ENCODE assay signal across 8 cellular contexts in the genomic region with DNA sequence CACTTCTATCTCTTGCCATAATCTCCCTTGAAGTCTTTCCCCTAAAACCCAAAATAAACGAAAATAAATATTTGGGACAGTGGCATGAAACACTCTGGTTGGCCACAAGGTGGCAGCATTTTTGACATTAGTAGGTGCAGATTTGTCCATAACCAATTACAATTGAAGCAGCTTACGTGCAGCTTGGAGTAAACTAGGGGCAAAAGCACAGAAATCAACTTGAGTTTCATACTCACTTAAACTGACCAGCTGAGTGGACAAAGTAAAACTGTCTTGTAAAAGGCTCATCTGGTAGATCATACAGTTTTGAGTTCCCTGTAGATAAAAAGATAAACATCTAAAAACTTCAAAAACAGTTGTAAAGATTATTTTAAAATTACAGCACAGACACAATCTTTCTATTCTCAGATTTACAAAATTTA. TPM values are rescaled to one million over a fixed set of nuclear protein-coding genes. Genes with fewer than 3 reads are reported as not detected.
A peak's percentile ranks its signal among the peaks of the same experiment; 100 is the strongest.
DNase-seq lines count a peak whose midpoint lies in the region; TF ChIP-seq lines count a peak whose summit lies in the region.

No MANE protein-coding gene starts in this region.

- peak; percentile 64 to 78 for TF ChIP-seq CTCF in mammary epithelial cell (conservative IDR thresholded peaks at IDR 0.05 in 1 of 2, IDR thresholded peaks at IDR 0.05 in 1 of 2; ENCODE audit: extremely low read depth in 1 of 2, insufficient read depth in 1 of 2, low read depth in 1 of 2, low read length in 2 of 2)

- intact Hi-C loops in mammary epithelial cell (cut with micrococcal nuclease) = no loop called here

- no peak overlapping the region for H2AFZ ChIP-seq in mammary epithelial cell (ENCODE audit: low read depth, low read length)

- H3K4me3 ChIP-seq in mammary epithelial cell (replicated peaks in 1 of 3; ENCODE audit: insufficient read depth in 1 of 3, low read depth in 2 of 3, low read length in 3 of 3) = no peak overlapping the region

- BruUV-seq in mammary epithelial cell (replicated peaks; lab: Mats Ljungman, UMichigan) = no TSS peak

- H4K20me1 ChIP-seq in mammary epithelial cell (ENCODE audit: insufficient read depth, low read length) = no peaks in the 10 kb centered on the region

- in situ Hi-C loops in mammary epithelial cell (cut with MboI; ENCODE audit: low sequenced_read_pairs in 2 of 2) = no loop called here

- no peaks in the 10 kb centered on the region for H3K9me3 ChIP-seq in mammary epithelial cell (replicated peaks; ENCODE audit: insufficient read depth, low read length)

- dilution Hi-C loops in mammary epithelial cell (cut with HindIII; ENCODE audit: low sequenced_read_pairs) = no loop called here

- no peak overlapping the region for H3K4me2 ChIP-seq in mammary epithelial cell (ENCODE audit: insufficient read depth, low read depth, low read length)

- H3K9ac ChIP-seq in mammary epithelial cell (ENCODE audit: insufficient read depth, low read length) = no peak overlapping the region

- CTCF ChIA-PET in mammary epithelial cell (lab: Charles Lee; ENCODE audit: low non-redundant PET) = interaction anchor here (0.5 to 0.7 kb wide), 3 partner anchors 75 to 372 kb away, joined by 3 to 8 read pairs (median 4); partner anchors contain the start of gene ANKRD27

- H3K4me1 ChIP-seq in mammary epithelial cell (ENCODE audit: insufficient read depth, low read length) = no peaks in the 10 kb centered on the region

- 31% methylated on average over 2 of the region's 2 CpGs for WGBS in mammary epithelial cell (ENCODE audit: low coverage, missing lambda C conversion rate)

- DNase-seq in activated T-cell treated with anti-CD3 and anti-CD28 coated beads for 1 hour (ENCODE audit: low read depth) (peak; percentile 44), NCI-H1105 (lab: John Stamatoyannopoulos, UW) (peak; percentile 48), T follicular helper cell (ENCODE audit: low read depth) (peak; percentile 15), mammary epithelial cell (peak; percentile 23), kidney tubule cell (ENCODE audit: low spot score) (peak; percentile 60), NCI-H128 (lab: John Stamatoyannopoulos, UW; ENCODE audit: unreplicated experiment) (no peak)
- DNase-seq in activated T-cell treated with anti-CD3 and anti-CD28 coated beads, Interleukin-2, amount 50 U/mL, for 1 hour = no peak
- peak; percentile 48 for DNase-seq in stimulated activated CD8-positive, alpha-beta memory T cell treated with anti-CD3 and anti-CD28 coated beads, Interleukin-4, amount 100 ng/mL, for 48 hours

- peaks cover 40% of the 10 kb centered on the region for H3K36me3 ChIP-seq in mammary epithelial cell (ENCODE audit: insufficient read depth, low read length)

- H3K27ac ChIP-seq in mammary epithelial cell (ENCODE audit: insufficient read depth, low read depth, low read length) = no peak overlapping the region

- no peaks in the 10 kb centered on the region for H3K79me2 ChIP-seq in mammary epithelial cell (ENCODE audit: insufficient read depth, low read length)

- no peaks in the 10 kb centered on the region for H3K27me3 ChIP-seq in mammary epithelial cell (ENCODE audit: insufficient read depth, low read length)

RNA-seq across cellular contexts. Expression of gene PDCD5, which starts 18.8 kb away (rescaled TPM):
- total RNA-seq in mammary epithelial cell = 100 to 1,000 TPM in 1 of 2 donors, 10 to 100 TPM in 1; 48.8 to 198 TPM
- polyA plus RNA-seq in mammary epithelial cell = 104 TPM
- 10.0 TPM for polyA minus RNA-seq in mammary epithelial cell

Comparison
In these comparisons a context has a peak if more than half of its experiments do, and no peak if none do; other contexts are left out.
1. DNase-seq: peak in activated T-cell treated with anti-CD3 and anti-CD28 coated beads for 1 hour (single experiment), NCI-H1105 (single experiment), T follicular helper cell (single experiment), mammary epithelial cell (single experiment), kidney tubule cell (single experiment) and stimulated activated CD8-positive, alpha-beta memory T cell treated with anti-CD3 and anti-CD28 coated beads, Interleukin-4, amount 100 ng/mL, for 48 hours (single experiment); none in activated T-cell treated with anti-CD3 and anti-CD28 coated beads, Interleukin-2, amount 50 U/mL, for 1 hour (single experiment) and NCI-H128 (single experiment).